8 cellular contexts compared by ENCODE assay signal in genomic region chr17:77127735-77128361, GRCh38. TPM values are rescaled to one million over a fixed set of nuclear protein-coding genes. Genes with fewer than 3 reads are reported as not detected.
DNase-seq lines count a peak whose midpoint lies in the region; ATAC-seq, FAIRE-seq and TF ChIP-seq lines count a peak whose summit lies in the region.

No MANE protein-coding gene starts in this region.

- BruUV-seq in endothelial cell of umbilical vein (replicated peaks; lab: Mats Ljungman, UMichigan): TSS peak; percentile 20

- no peak overlapping the region for H3K4me2 ChIP-seq in endothelial cell of umbilical vein (ENCODE audit: insufficient read depth, low read length)

- H3K36me3 ChIP-seq in endothelial cell of umbilical vein (ENCODE audit: control insufficient read depth in 2 of 2, extremely low read depth in 1 of 2, insufficient read depth in 2 of 2, low read length in 2 of 2) (no peaks in the 10 kb centered on the region), vagina (no peaks in the 10 kb centered on the region)

- DNase-seq in GM12865 (ENCODE audit: low read depth): peak; percentile 52
- DNase-seq in activated CD8-positive, alpha-beta memory T cell treated with anti-CD3 and anti-CD28 coated beads for 48 hours (ENCODE audit: low read depth in 2 of 3, low spot score in 2 of 3): peak; percentile 40 to 57 (median 50)
- no peak for DNase-seq in endothelial cell of umbilical vein (ENCODE audit: low read depth, low spot score)
- DNase-seq in skeletal muscle cell (ENCODE audit: low read depth): peak; percentile 63
- no peak for DNase-seq in vagina (ENCODE audit: extremely low spot score in 2 of 2)
- DNase-seq in mesenteric fat pad (ENCODE audit: low spot score): no peak

- H3K79me2 ChIP-seq in endothelial cell of umbilical vein (ENCODE audit: control insufficient read depth, insufficient read depth, low read length): peaks cover 6% of the 10 kb centered on the region

- H3K27ac ChIP-seq in endothelial cell of umbilical vein (ENCODE audit: insufficient read depth, low read depth, low read length) (peak overlapping the region; percentile 98), vagina (peak overlapping the region; percentile 5)

- no peak overlapping the region for H2AFZ ChIP-seq in endothelial cell of umbilical vein (ENCODE audit: low read depth, low read length)

- H3K4me3 ChIP-seq in GM12865 (ENCODE audit: low read depth, low read length) (no peak overlapping the region), endothelial cell of umbilical vein (replicated peaks in 1 of 3; ENCODE audit: insufficient read depth in 1 of 3, low read depth in 1 of 3, low read length in 3 of 3) (no peak overlapping the region), skeletal muscle cell (ENCODE audit: low read depth, low read length) (no peak overlapping the region), vagina (no peak overlapping the region)

- intact Hi-C loops in endothelial cell of umbilical vein (cut with micrococcal nuclease): no loop called here
- intact Hi-C loops in vagina (cut with DNase I): no loop called here

- ATAC-seq in HG03196 (IDR thresholded peaks at IDR 0.05; ENCODE audit: unreplicated experiment) (no peak), HG02588 (IDR thresholded peaks at IDR 0.05; ENCODE audit: unreplicated experiment) (no peak)

- TF ChIP-seq POLR2A in endothelial cell of umbilical vein (IDR thresholded peaks at IDR 0.05; ENCODE audit: low read depth, low read length) (no peak), vagina (IDR thresholded peaks at IDR 0.05) (no peak)

- H4K20me1 ChIP-seq in endothelial cell of umbilical vein (replicated peaks; ENCODE audit: control insufficient read depth, extremely low read depth, insufficient read depth, low read length): no peaks in the 10 kb centered on the region

- peak overlapping the region; percentile 20 for H3K9ac ChIP-seq in endothelial cell of umbilical vein (replicated peaks; ENCODE audit: extremely low read depth, insufficient read depth, low read length)

- no peaks in the 10 kb centered on the region for H3K9me1 ChIP-seq in endothelial cell of umbilical vein (replicated peaks; ENCODE audit: control insufficient read depth, extremely low read depth, insufficient read depth, low read length)

- TF ChIP-seq CTCF in GM12865 (IDR thresholded peaks at IDR 0.05; ENCODE audit: insufficient read depth, low read depth, low read length, missing control alignments) (no peak), endothelial cell of umbilical vein (IDR thresholded peaks at IDR 0.05; ENCODE audit: extremely low read depth in 1 of 2, insufficient read depth in 1 of 2, low read depth in 1 of 2, low read length in 2 of 2) (no peak), vagina (IDR thresholded peaks at IDR 0.05) (no peak)

- POLR2A ChIA-PET in endothelial cell of umbilical vein (lab: Charles Lee): interaction anchor here (1.3 kb wide), 2 partner anchors 13 kb away, joined by 4 to 5 read pairs; partner anchors contain the start of gene SEC14L1

- H3K27me3 ChIP-seq in endothelial cell of umbilical vein (ENCODE audit: control insufficient read depth in 2 of 2, insufficient read depth in 2 of 2, low read length in 2 of 2): no peaks in the 10 kb centered on the region
- H3K27me3 ChIP-seq in vagina: no peaks in the 10 kb centered on the region

- H3K4me1 ChIP-seq in endothelial cell of umbilical vein (ENCODE audit: control insufficient read depth, extremely low read depth, insufficient read depth, low read length): peaks cover 43% of the 10 kb centered on the region
- H3K4me1 ChIP-seq in vagina: peaks cover 34% of the 10 kb centered on the region

- dilution Hi-C loops in endothelial cell of umbilical vein (cut with MboI; ENCODE audit: extremely low pct_ligation_motif_present, low sequenced_read_pairs): no loop called here

- FAIRE-seq in endothelial cell of umbilical vein (lab: Jason Lieb, UNC): no peak

- no peaks in the 10 kb centered on the region for H3K9me3 ChIP-seq in endothelial cell of umbilical vein (replicated peaks; ENCODE audit: control insufficient read depth, insufficient read depth, low read length)
- no peaks in the 10 kb centered on the region for H3K9me3 ChIP-seq in vagina

- CTCF ChIA-PET in endothelial cell of umbilical vein (lab: Charles Lee): interaction anchor here (0.7 to 2.6 kb wide), 3 partner anchors 18 to 39 kb away, joined by 4 to 12 read pairs (median 10); no protein-coding TSS in a partner anchor

TF ChIP-seq in endothelial cell of umbilical vein, 7 proteins besides CTCF, POLR2A, EP300 and RAD21:
- no peak for TF ChIP-seq JUN (IDR thresholded peaks at IDR 0.05; ENCODE audit: borderline replicate concordance, insufficient read depth, insufficient read length, low read depth)
- no peak for TF ChIP-seq MAX (IDR thresholded peaks at IDR 0.05; ENCODE audit: insufficient read depth, insufficient read length)
- no peak for TF ChIP-seq MYC (IDR thresholded peaks at IDR 0.05; ENCODE audit: low read depth, low read length)
- TF ChIP-seq POLR2AphosphoS5 (IDR thresholded peaks at IDR 0.05; ENCODE audit: insufficient read depth, low read depth, low read length): no peak
- TF ChIP-seq EZH2 (IDR thresholded peaks at IDR 0.05; ENCODE audit: borderline replicate concordance, low read depth, low read length, severe bottlenecking): no peak
- no peak for TF ChIP-seq GATA2 (IDR thresholded peaks at IDR 0.05; ENCODE audit: insufficient read depth, insufficient read length, low read depth, low read length)
- TF ChIP-seq FOS (IDR thresholded peaks at IDR 0.05; ENCODE audit: borderline replicate concordance, insufficient read depth, low read length): no peak

RNA-seq across cellular contexts. Expression of gene SEC14L1, which starts 12.9 kb away (rescaled TPM):
- total RNA-seq in endothelial cell of umbilical vein (606 and 631 TPM in 2 replicates), vagina (40.5 TPM), mesenteric fat pad (192 TPM)
- polyA plus RNA-seq in endothelial cell of umbilical vein: 215 and 276 TPM in 2 replicates
- 185 and 188 TPM in 2 replicates for polyA plus RNA-seq in endothelial cell of umbilical vein (2011; cell fraction: cytosol; rRNA removed)
- 360 and 367 TPM in 2 replicates for polyA plus RNA-seq in endothelial cell of umbilical vein (2011; cell fraction: nucleus; rRNA removed)
- 277 and 279 TPM in 2 replicates for polyA plus RNA-seq in endothelial cell of umbilical vein (2012)
- 250 TPM in 2 replicates for polyA minus RNA-seq in endothelial cell of umbilical vein
- 19.9 TPM for polyA minus RNA-seq in endothelial cell of umbilical vein (2011; cell fraction: cytosol; rRNA and poly(A)+ RNA removed)
- polyA minus RNA-seq in endothelial cell of umbilical vein (2011; cell fraction: nucleus; rRNA and poly(A)+ RNA removed): 378 and 398 TPM in 2 replicates

Comparison
In these comparisons a context has a peak if more than half of its experiments do, and no peak if none do; other contexts are left out.
1. DNase-seq: peak in GM12865 (single experiment), activated CD8-positive, alpha-beta memory T cell treated with anti-CD3 and anti-CD28 coated beads for 48 hours (3 of 3) and skeletal muscle cell (single experiment); none in endothelial cell of umbilical vein (single experiment), vagina (0 of 2) and mesenteric fat pad (single experiment).